23 cellular contexts compared by ENCODE assay signal in the genomic region with DNA sequence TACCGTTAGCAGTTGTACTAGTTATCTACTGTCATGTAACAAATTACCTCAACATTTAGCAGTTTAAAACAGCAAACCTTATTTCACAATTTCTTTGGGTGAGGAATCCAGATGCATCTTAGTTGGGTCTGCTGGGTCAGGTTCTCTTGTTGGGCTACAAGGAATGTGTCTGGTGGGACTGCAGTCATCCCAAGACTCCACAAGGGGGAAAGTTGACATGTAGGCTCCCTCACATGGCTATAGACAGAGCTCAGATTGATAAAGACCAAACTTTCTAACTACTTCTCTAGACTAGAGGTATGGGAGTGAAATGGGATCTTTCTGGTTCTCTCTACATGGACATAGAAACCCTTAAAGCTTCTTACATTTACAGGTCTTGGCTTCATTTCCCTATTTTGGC.
DNase-seq lines count a peak whose midpoint lies in the region; ATAC-seq, FAIRE-seq and TF ChIP-seq lines count a peak whose summit lies in the region.
"Had no signal": no experiment of that assay in that cellular context is flagged by ENCODE, and none has a peak within 500 bp of the region (broad histone marks: within the 10 kb centered on the region; RNA-seq: fewer than 3 reads in every experiment).

No MANE protein-coding gene starts in this region.

- H3K9ac ChIP-seq in HepG2 (ENCODE audit: insufficient read depth, low read depth, low read length) (no peak overlapping the region), NT2/D1 (ENCODE audit: insufficient read length, low read depth) (no peak overlapping the region), endodermal cell (ENCODE audit: extremely low read depth, low read length, poor library complexity, severe bottlenecking) (no peak overlapping the region)
- H3K9ac ChIP-seq: KMS-11 had no signal

- no TSS peak for BruUV-seq in HepG2 (replicated peaks; lab: Mats Ljungman, UMichigan)

- H2AFZ ChIP-seq in HepG2 (ENCODE audit: low read length) = no peak overlapping the region

- POLR2A ChIA-PET in HepG2 (lab: Yijun Ruan, JAX) = no interaction called here

- H3K27me3 ChIP-seq in HepG2 (ENCODE audit: control insufficient read depth in 1 of 2, insufficient read depth in 2 of 2, low read length in 2 of 2) (no peaks in the 10 kb centered on the region), right lobe of liver (no peaks in the 10 kb centered on the region), NT2/D1 (ENCODE audit: insufficient read depth, insufficient read length) (no peaks in the 10 kb centered on the region), endodermal cell (ENCODE audit: control insufficient read depth, insufficient read depth, low read length, poor library complexity, severe bottlenecking) (no peaks in the 10 kb centered on the region), left lung (no peaks in the 10 kb centered on the region), upper lobe of right lung (no peaks in the 10 kb centered on the region)
- H3K27me3 ChIP-seq: MG63 had no signal

- no peak for TF ChIP-seq POLR2A in HepG2 (IDR thresholded peaks at IDR 0.05; ENCODE audit: insufficient read depth in 1 of 2, low read depth in 2 of 2, low read length in 2 of 2)
- TF ChIP-seq POLR2A in right lobe of liver (IDR thresholded peaks at IDR 0.05) = no peak
- TF ChIP-seq POLR2A in H54 (IDR thresholded peaks at IDR 0.05; ENCODE audit: low read depth, low read length) = no peak

- intact Hi-C loops in HepG2 (cut with micrococcal nuclease; ENCODE audit: unreplicated experiment) = no loop called here
- intact Hi-C loops in right lobe of liver (cut with DNase I) = no loop called here
- intact Hi-C loops in left lung (cut with DNase I) = no loop called here
- intact Hi-C loops in upper lobe of right lung (cut with DNase I) = no loop called here

- WGBS in HepG2 (ENCODE audit: low lambda C conversion rate) = 6% methylated on average over 1 of the region's 1 CpG
- 46% methylated on average over 1 of the region's 1 CpG for WGBS in right lobe of liver (ENCODE audit: insufficient coverage, low coverage, low lambda C conversion rate, missing lambda C conversion rate)
- WGBS in endodermal cell (ENCODE audit: insufficient coverage in 1 of 2, insufficient read length in 1 of 2), 2 experiments = 100% methylated on average over 1 of the region's 1 CpG; no CpG with 5 or more reads in 1 of the 2 experiments

- TF ChIP-seq CTCF in HepG2 (CRISPR knock-in tag; IDR thresholded peaks at IDR 0.05) = no peak
- no peak for TF ChIP-seq CTCF in right lobe of liver (IDR thresholded peaks at IDR 0.05)
- peak; percentile 72 for TF ChIP-seq CTCF in endodermal cell (conservative IDR thresholded peaks at IDR 0.05)
- TF ChIP-seq CTCF in left lung (IDR thresholded peaks at IDR 0.05) = no peak
- TF ChIP-seq CTCF in upper lobe of right lung (IDR thresholded peaks at IDR 0.05) = no peak

- H3K9me3 Mint-ChIP-seq in endodermal cell = no peaks in the 10 kb centered on the region

- no peak for TF ChIP-seq EP300 in HepG2 (IDR thresholded peaks at IDR 0.05; ENCODE audit: low read depth in 2 of 2, low read length in 2 of 2)
- TF ChIP-seq EP300 in HepG2 (CRISPR knock-in tag; IDR thresholded peaks at IDR 0.05; ENCODE audit: borderline replicate concordance) = no peak

- no peaks in the 10 kb centered on the region for H3K27me3 Mint-ChIP-seq in endodermal cell (ENCODE audit: insufficient read depth)

- no peaks in the 10 kb centered on the region for H3K9me3 ChIP-seq in HepG2 (ENCODE audit: low read length)
- no peaks in the 10 kb centered on the region for H3K9me3 ChIP-seq in right lobe of liver
- no peaks in the 10 kb centered on the region for H3K9me3 ChIP-seq in NT2/D1 (ENCODE audit: insufficient read depth, low read length)
- H3K9me3 ChIP-seq in endodermal cell (ENCODE audit: control insufficient read depth, low read length) = no peaks in the 10 kb centered on the region
- peaks cover 0 to 2% of the 10 kb centered on the region in 2 donors for H3K9me3 ChIP-seq in left lung
- no peaks in the 10 kb centered on the region for H3K9me3 ChIP-seq in upper lobe of right lung
- H3K9me3 ChIP-seq: A549, Caco-2, MG63 had no signal

- no peaks in the 10 kb centered on the region for H3K4me1 ChIP-seq in HepG2 (ENCODE audit: insufficient read depth, low read length)
- H3K4me1 ChIP-seq in right lobe of liver = no peaks in the 10 kb centered on the region
- no peaks in the 10 kb centered on the region for H3K4me1 ChIP-seq in NT2/D1 (ENCODE audit: insufficient read depth, insufficient read length)
- no peaks in the 10 kb centered on the region for H3K4me1 ChIP-seq in endodermal cell (ENCODE audit: control insufficient read depth, insufficient read depth, low read length)
- H3K4me1 ChIP-seq in left lung = no peaks in the 10 kb centered on the region
- no peaks in the 10 kb centered on the region for H3K4me1 ChIP-seq in upper lobe of right lung
- H3K4me1 ChIP-seq: A549, Caco-2 had no signal

- no peak for DNase-seq in HepG2 (ENCODE audit: low spot score)
- DNase-seq in right lobe of liver = no peak
- DNase-seq in NT2/D1 (ENCODE audit: low read depth, low spot score) = peak; percentile 9
- DNase-seq in endodermal cell = peak; percentile 61
- DNase-seq in NCI-H2227 treated with DMSO at 0.1 percent for 48 hours (lab: John Stamatoyannopoulos, UW) = no peak
- no peak for DNase-seq in H54 (ENCODE audit: insufficient read length, low spot score)
- no peak for DNase-seq in left lung
- no peak for DNase-seq in upper lobe of right lung
- DNase-seq: Caco-2, DMS79, GDM1, GOT3, MG63, NCI-H1105, NCI-H1694 treated with DMSO at 0.1 percent for 48 hours, NCI-H2171, NCI-H510A, OCI-M1, T-cell had no signal

- no peaks in the 10 kb centered on the region for H3K4me1 Mint-ChIP-seq in endodermal cell
- H3K4me1 Mint-ChIP-seq: T-cell had no signal

- FAIRE-seq in HepG2 (lab: Jason Lieb, UNC) (no peak), H54 (lab: Jason Lieb, UNC) (no peak)
- FAIRE-seq: A549, GM12892 had no signal

- no peaks in the 10 kb centered on the region for H3K36me3 Mint-ChIP-seq in endodermal cell (ENCODE audit: low read depth)
- H3K36me3 Mint-ChIP-seq: T-cell had no signal

- H3K4me3 ChIP-seq in HepG2 (replicated peaks in 1 of 3; ENCODE audit: insufficient read depth in 1 of 3, low read depth in 2 of 3, low read length in 3 of 3) (no peak overlapping the region), right lobe of liver (no peak overlapping the region), NT2/D1 (ENCODE audit: insufficient read length, low read depth) (no peak overlapping the region), endodermal cell (ENCODE audit: low read length) (no peak overlapping the region), left lung (no peak overlapping the region), upper lobe of right lung (no peak overlapping the region)
- H3K4me3 ChIP-seq: A549, MG63, SK-N-MC had no signal

- no peak for TF ChIP-seq RAD21 in HepG2 (CRISPR knock-in tag; IDR thresholded peaks at IDR 0.05)

- H3K79me2 ChIP-seq in HepG2 (ENCODE audit: insufficient read depth, low read length) = no peaks in the 10 kb centered on the region

- in situ Hi-C loops in HepG2 (cut with HindIII; ENCODE audit: extremely low pct_ligation_motif_present, low pct_unique_long_range_greater_than_20kb) = no loop called here

- H3K27ac ChIP-seq in HepG2 (ENCODE audit: extremely low read length, insufficient read depth, low read length) = no peak overlapping the region
- H3K27ac ChIP-seq in right lobe of liver = no peak overlapping the region
- no peak overlapping the region for H3K27ac ChIP-seq in endodermal cell (ENCODE audit: low read depth, low read length)
- no peak overlapping the region for H3K27ac ChIP-seq in left lung
- no peak overlapping the region for H3K27ac ChIP-seq in upper lobe of right lung
- H3K27ac ChIP-seq: A549, KMS-11, SK-N-MC had no signal

- CTCF ChIA-PET in HepG2 (lab: Yijun Ruan, JAX; ENCODE audit: low intra/inter-chr PET ratio, low total read pairs) = no interaction called here

- H3K36me3 ChIP-seq in HepG2 (replicated peaks in 1 of 2; ENCODE audit: control insufficient read depth in 1 of 2, insufficient read depth in 2 of 2, low read length in 2 of 2) (no peaks in the 10 kb centered on the region), right lobe of liver (no peaks in the 10 kb centered on the region), NT2/D1 (ENCODE audit: insufficient read depth, insufficient read length, low read length) (no peaks in the 10 kb centered on the region), endodermal cell (ENCODE audit: control insufficient read depth, insufficient read depth, low read length) (no peaks in the 10 kb centered on the region), left lung (no peaks in the 10 kb centered on the region), upper lobe of right lung (no peaks in the 10 kb centered on the region)
- H3K36me3 ChIP-seq: MG63 had no signal

- H3K4me3 Mint-ChIP-seq in endodermal cell = no peak overlapping the region
- H3K4me3 Mint-ChIP-seq: T-cell had no signal

- ATAC-seq in HepG2 (peak; percentile 76), right lobe of liver (no peak), left lung (no peak), upper lobe of right lung (no peak)
- ATAC-seq: T-cell had no signal

- no peak overlapping the region for H3K27ac Mint-ChIP-seq in endodermal cell
- H3K27ac Mint-ChIP-seq: T-cell had no signal

- no peak overlapping the region for H3K4me2 ChIP-seq in HepG2 (ENCODE audit: low read depth, low read length)
- H3K4me2 ChIP-seq: A549, KMS-11 had no signal

- no peaks in the 10 kb centered on the region for H4K20me1 ChIP-seq in HepG2 (ENCODE audit: insufficient read depth, low read length)

TF ChIP-seq in HepG2, 621 proteins besides CTCF, POLR2A, EP300 and RAD21 (continues in another document):
- no peak for TF ChIP-seq ZNF414 (CRISPR knock-in tag; IDR thresholded peaks at IDR 0.05)

Comparison
In these comparisons a context has a peak if more than half of its experiments do, and no peak if none do; other contexts are left out.
1. DNase-seq: peak in NT2/D1 (single experiment) and endodermal cell (single experiment); none in HepG2 (single experiment), right lobe of liver (0 of 3), NCI-H2227 treated with DMSO at 0.1 percent for 48 hours (single experiment), H54 (single experiment), left lung (0 of 2) and upper lobe of right lung (single experiment).